16 cellular contexts compared by ENCODE assay signal in genomic region chr18:75407468-75408437, GRCh38.
DNase-seq lines count a peak whose midpoint lies in the region; TF ChIP-seq lines count a peak whose summit lies in the region.
"Had no signal": no experiment of that assay in that cellular context is flagged by ENCODE, and none has a peak within 500 bp of the region (broad histone marks: within the 10 kb centered on the region; RNA-seq: fewer than 3 reads in every experiment).

No MANE protein-coding gene starts in this region.

- DNase-seq in EH (ENCODE audit: low read depth) (peak; percentile 50), T1000 (lab: John Stamatoyannopoulos, UW) (peak; percentile 1), fibroblast of mammary gland (ENCODE audit: low read depth) (peak; percentile 77), nephron progenitor cell (peak; percentile 25), KG1 (lab: John Stamatoyannopoulos, UW) (no peak), NCI-H774 (lab: John Stamatoyannopoulos, UW) (no peak), substantia nigra (lab: John Stamatoyannopoulos, UW) (no peak)
- no peak for DNase-seq in stimulated activated naive CD4-positive, alpha-beta T cell (lab: John Stamatoyannopoulos, UW)
- DNase-seq: activated T-cell treated with anti-CD3 and anti-CD28 coated beads, Interleukin-2, amount 50 U/mL, for 1 hour; GDM1; NCI-H2029 treated with DMSO at 0.1 percent for 48 hours; psoas muscle had no signal

- peak overlapping the region; percentile 50 for H3K4me3 Mint-ChIP-seq in nephron progenitor cell
- H3K4me3 Mint-ChIP-seq: IgD-negative memory B cell had no signal

- no peaks in the 10 kb centered on the region for H3K9me3 Mint-ChIP-seq in nephron progenitor cell
- H3K9me3 Mint-ChIP-seq: IgD-negative memory B cell had no signal

- H3K36me3 Mint-ChIP-seq in nephron progenitor cell (ENCODE audit: low read depth) = no peaks in the 10 kb centered on the region
- H3K36me3 Mint-ChIP-seq: IgD-negative memory B cell had no signal

- no peak overlapping the region for H3K27ac Mint-ChIP-seq in nephron progenitor cell
- H3K27ac Mint-ChIP-seq: IgD-negative memory B cell had no signal

- TF ChIP-seq CTCF in fibroblast of mammary gland (conservative IDR thresholded peaks at IDR 0.05; ENCODE audit: control insufficient read depth, insufficient read depth, low read depth, low read length) (no peak), nephron progenitor cell (IDR thresholded peaks at IDR 0.05) (no peak)

- no peak overlapping the region for H3K4me3 ChIP-seq in fibroblast of mammary gland (ENCODE audit: control insufficient read depth, low read depth, low read length)
- H3K4me3 ChIP-seq: BLaER1 treated with 17β-estradiol and CSF1 and Interleukin-3, amounts not matched to agents 10 nM and 100 nM; lung; psoas muscle; tibial nerve had no signal

- peaks cover 14% of the 10 kb centered on the region for H3K27me3 Mint-ChIP-seq in nephron progenitor cell (ENCODE audit: low read depth, poor library complexity)

- no peak overlapping the region for H3K27ac ChIP-seq in substantia nigra (ENCODE audit: low read depth, low read length, poor library complexity, severe bottlenecking)
- H3K27ac ChIP-seq: psoas muscle, tibial nerve had no signal

- H3K4me1 Mint-ChIP-seq in nephron progenitor cell = peaks cover 24% of the 10 kb centered on the region
- H3K4me1 Mint-ChIP-seq: IgD-negative memory B cell had no signal

Comparison
In these comparisons a context has a peak if more than half of its experiments do, and no peak if none do; other contexts are left out.
1. DNase-seq: peak in EH (single experiment), T1000 (single experiment), fibroblast of mammary gland (single experiment) and nephron progenitor cell (single experiment); none in KG1 (single experiment), NCI-H774 (single experiment), substantia nigra (0 of 49) and stimulated activated naive CD4-positive, alpha-beta T cell (0 of 6).